8 cellular contexts compared by ENCODE assay signal in genomic region chr20:36051318-36052116, GRCh38.
DNase-seq lines count a peak whose midpoint lies in the region; ATAC-seq, FAIRE-seq and TF ChIP-seq lines count a peak whose summit lies in the region.

No MANE protein-coding gene starts in this region.

- H3K4me2 ChIP-seq in OCI-LY1 (ENCODE audit: low read length) (peak overlapping the region; percentile 63), H1 (ENCODE audit: insufficient read depth in 1 of 2, low read depth in 2 of 2, low read length in 2 of 2) (peak overlapping the region; percentile 65 to 79)

- peak overlapping the region; percentile 88 to 99 (median 93) for H3K4me3 Mint-ChIP-seq in CD8-positive, alpha-beta memory T cell

- TF ChIP-seq CTCF in OCI-LY1 (IDR thresholded peaks at IDR 0.05; ENCODE audit: low read length) (no peak), H1 (IDR thresholded peaks at IDR 0.05; ENCODE audit: control extremely low read depth in 1 of 3, insufficient read depth in 1 of 3, low read depth in 1 of 3, low read length in 3 of 3) (no peak), neutrophil (IDR thresholded peaks at IDR 0.05) (no peak)

- H4K8ac ChIP-seq in H1 (ENCODE audit: extremely low read depth, insufficient read depth, low read length): peak overlapping the region; percentile 75; the same call in 1 of the 2 replicates

- H3K4me3 ChIP-seq in CD8-positive, alpha-beta memory T cell (ENCODE audit: low read length): peak overlapping the region; percentile 56
- H3K4me3 ChIP-seq in OCI-LY1 (ENCODE audit: low read depth, low read length, poor library complexity, severe bottlenecking) (peak overlapping the region; percentile 92), H1 (ENCODE audit: extremely low read depth in 1 of 4, insufficient read depth in 2 of 4, low read depth in 3 of 4, low read length in 4 of 4) (peak overlapping the region; percentile 23 to 98 (median 52); a peak in 7 of 8 replicates), neutrophil (ENCODE audit: low read depth in 1 of 2, low read length in 1 of 2) (peak overlapping the region; percentile 79 to 90)

- H3K36me3 Mint-ChIP-seq in CD8-positive, alpha-beta memory T cell: peaks cover 0 to 29% (median 4%) of the 10 kb centered on the region in 3 donors

- peak overlapping the region; percentile 55 for H2BK5ac ChIP-seq in H1 (ENCODE audit: low read depth, low read length)

- peak overlapping the region; percentile 34 for H3K4ac ChIP-seq in H1 (replicated peaks; ENCODE audit: insufficient read length, low read depth, low read length)

- H3K4me1 Mint-ChIP-seq in CD8-positive, alpha-beta memory T cell: peaks cover 31 to 43% (median 40%) of the 10 kb centered on the region in 3 donors

- peak overlapping the region; percentile 53 for H4K91ac ChIP-seq in H1 (replicated peaks; ENCODE audit: insufficient read length, low read length)

- H3K23me2 ChIP-seq in H1 (ENCODE audit: low read depth, low read length): no peaks in the 10 kb centered on the region

- no peak overlapping the region for H2AK5ac ChIP-seq in H1 (ENCODE audit: low read depth, low read length)

- 80% methylated on average over 13 of the region's 13 CpGs; no CpG with 5 or more reads in 1 of the 2 experiments for WGBS in H1 (ENCODE audit: extremely low coverage in 1 of 2, insufficient coverage in 1 of 2, insufficient read length in 1 of 2, insufficient replicate concordance in 2 of 2, low coverage in 1 of 2, low lambda C conversion rate in 2 of 2, missing lambda C conversion rate in 1 of 2), 2 experiments

- peak overlapping the region; percentile 85 for H3K18ac ChIP-seq in H1 (ENCODE audit: extremely low read depth, low read length)

- peak overlapping the region; percentile 85; the same call in 1 of the 2 replicates for H2BK15ac ChIP-seq in H1 (ENCODE audit: low read length)

- H3K9me2 ChIP-seq in OCI-LY1 (ENCODE audit: low read depth, low read length): no peaks in the 10 kb centered on the region

- POLR2A ChIA-PET in CD8-positive, alpha-beta memory T cell (lab: Charles Lee): interaction anchor here (1.9 kb wide), 1 partner anchor 97 kb away, joined by 6 read pairs; the partner anchor contains the start of gene SCAND1
- POLR2A ChIA-PET in H1 (lab: Charles Lee; ENCODE audit: partially characterized antibody): interaction anchor here (0.7 to 3.5 kb wide), 8 partner anchors 8 to 185 kb away, joined by 3 to 16 read pairs (median 3); partner anchors contain the start of genes AAR2 and SCAND1

- CTCF ChIA-PET in CD8-positive, alpha-beta memory T cell (lab: Charles Lee): interaction anchor here (1.2 kb wide), 1 partner anchor 10 kb away, joined by 4 read pairs; no protein-coding TSS in a partner anchor
- CTCF ChIA-PET in H1 (lab: Charles Lee; ENCODE audit: partially characterized antibody): interaction anchor here (0.9 to 1.7 kb wide), 5 partner anchors 57 to 165 kb away, joined by 3 to 6 read pairs (median 3); partner anchors contain the start of gene SCAND1

- peaks cover 20% of the 10 kb centered on the region for H3K4me1 ChIP-seq in CD8-positive, alpha-beta memory T cell (ENCODE audit: insufficient read depth, low read length)
- peaks cover 19% of the 10 kb centered on the region for H3K4me1 ChIP-seq in OCI-LY1 (ENCODE audit: insufficient read depth, low read length, severe bottlenecking)
- peaks cover 4 to 10% (median 6%) of the 10 kb centered on the region in 4 experiments; a peak in 6 of 7 replicates for H3K4me1 ChIP-seq in H1 (replicated peaks in 1 of 4; ENCODE audit: control insufficient read depth in 3 of 4, insufficient read depth in 4 of 4, low read length in 3 of 4)
- peaks cover 28 to 30% of the 10 kb centered on the region in 2 experiments for H3K4me1 ChIP-seq in neutrophil (ENCODE audit: control insufficient read depth in 1 of 2, insufficient read depth in 1 of 2, low read depth in 1 of 2, low read length in 1 of 2)

- no peaks in the 10 kb centered on the region for H3F3A ChIP-seq in OCI-LY1 (ENCODE audit: insufficient read depth, low read length)

- no peaks in the 10 kb centered on the region for H3K9me3 Mint-ChIP-seq in CD8-positive, alpha-beta memory T cell

- H3K79me1 ChIP-seq in H1 (ENCODE audit: low read depth, low read length): no peaks in the 10 kb centered on the region

- H3K27ac ChIP-seq in CD8-positive, alpha-beta memory T cell (ENCODE audit: low read depth, low read length): peak overlapping the region; percentile 95
- H3K27ac ChIP-seq in OCI-LY1 (ENCODE audit: low read depth, low read length, poor library complexity, severe bottlenecking) (no peak overlapping the region), H1 (ENCODE audit: low read depth, low read length) (no peak overlapping the region), neutrophil (peak overlapping the region; percentile 94)

- no peak for TF ChIP-seq EP300 in H1 (IDR thresholded peaks at IDR 0.05; ENCODE audit: borderline replicate concordance in 1 of 2, low read depth in 2 of 2, low read length in 2 of 2)

- no peak overlapping the region for H3K23ac ChIP-seq in H1 (ENCODE audit: insufficient read length)

- H3K56ac ChIP-seq in H1 (replicated peaks; ENCODE audit: insufficient read length, low read depth, low read length): no peak overlapping the region

- H3K27me3 ChIP-seq in CD8-positive, alpha-beta memory T cell (ENCODE audit: insufficient read depth, low read length, poor library complexity, severe bottlenecking): no peaks in the 10 kb centered on the region
- H3K27me3 ChIP-seq in OCI-LY1 (ENCODE audit: insufficient read depth, low read length) (no peaks in the 10 kb centered on the region), H1 (replicated peaks in 1 of 4; ENCODE audit: control insufficient read depth in 3 of 4, extremely low read depth in 1 of 4, insufficient read depth in 3 of 4, low read length in 3 of 4) (no peaks in the 10 kb centered on the region), neutrophil (no peaks in the 10 kb centered on the region)

- H3K9ac ChIP-seq in OCI-LY1 (ENCODE audit: low read length): peak overlapping the region; percentile 36; the same call in 1 of the 2 replicates
- H3K9ac ChIP-seq in H1 (replicated peaks in 1 of 4; ENCODE audit: extremely low read depth in 1 of 4, low read depth in 3 of 4, low read length in 3 of 4): peak overlapping the region in 1 of 4 experiments; percentile 25; a peak in 1 of 7 replicates

- H3K36me3 ChIP-seq in CD8-positive, alpha-beta memory T cell (ENCODE audit: insufficient read depth, low read length): no peaks in the 10 kb centered on the region
- H3K36me3 ChIP-seq in OCI-LY1 (ENCODE audit: insufficient read depth, low read length) (peaks cover 13% of the 10 kb centered on the region), H1 (ENCODE audit: control insufficient read depth in 2 of 4, insufficient read depth in 4 of 4, low read length in 3 of 4) (no peaks in the 10 kb centered on the region), neutrophil (peaks cover 14% of the 10 kb centered on the region)

- peak overlapping the region; percentile 75 for H4K5ac ChIP-seq in H1 (ENCODE audit: insufficient read length, low read depth, low read length)

- peak overlapping the region; percentile 81 to 97 (median 92) for H3K27ac Mint-ChIP-seq in CD8-positive, alpha-beta memory T cell

- TF ChIP-seq POLR2A in H1 (IDR thresholded peaks at IDR 0.05; ENCODE audit: control extremely low read depth in 1 of 2, low read depth in 2 of 2, low read length in 2 of 2): no peak

- peak overlapping the region; percentile 40; the same call in 1 of the 2 replicates for H2BK20ac ChIP-seq in H1 (ENCODE audit: low read length)

- no peak overlapping the region for H2BK120ac ChIP-seq in H1 (replicated peaks; ENCODE audit: low read depth, low read length)

- peaks cover 7 to 12% of the 10 kb centered on the region in 2 donors for H3K27me3 Mint-ChIP-seq in CD8-positive, alpha-beta memory T cell

- DNase-seq in CD8-positive, alpha-beta memory T cell: no peak
- DNase-seq in H1 (ENCODE audit: low read depth in 1 of 2, low spot score in 2 of 2): peak in 1 of 2 experiments; percentile 53
- DNase-seq in globus pallidus (ENCODE audit: low spot score): no peak

- peak overlapping the region; percentile 83; the same call in 1 of the 2 replicates for H2BK12ac ChIP-seq in H1 (ENCODE audit: low read depth, low read length)

- no peaks in the 10 kb centered on the region for H3K9me3 ChIP-seq in CD8-positive, alpha-beta memory T cell (ENCODE audit: low read length)
- H3K9me3 ChIP-seq in OCI-LY1 (ENCODE audit: low read length) (no peaks in the 10 kb centered on the region), H1 (ENCODE audit: insufficient read depth in 2 of 2, low read depth in 1 of 2, low read length in 1 of 2) (no peaks in the 10 kb centered on the region), neutrophil (no peaks in the 10 kb centered on the region)

- FAIRE-seq in H1 (lab: Jason Lieb, UNC): no peak

- no peak overlapping the region for H3K14ac ChIP-seq in H1 (ENCODE audit: insufficient read length)

- H3K79me2 ChIP-seq in OCI-LY1 (ENCODE audit: insufficient read depth, low read length) (peaks cover 28% of the 10 kb centered on the region), H1 (ENCODE audit: control insufficient read depth in 1 of 2, insufficient read depth in 2 of 2, low read length in 2 of 2) (peaks cover 0 to 39% of the 10 kb centered on the region in 2 experiments; a peak in 3 of 4 replicates)

- no peak for TF ChIP-seq RAD21 in H1 (IDR thresholded peaks at IDR 0.05 in 1 of 2, conservative IDR thresholded peaks at IDR 0.05 in 1 of 2; ENCODE audit: low read depth in 2 of 2, low read length in 2 of 2)

- ATAC-seq in HG03108 (IDR thresholded peaks at IDR 0.05; ENCODE audit: unreplicated experiment) (no peak), HG02610 (IDR thresholded peaks at IDR 0.05; ENCODE audit: unreplicated experiment) (no peak), HG02678 (IDR thresholded peaks at IDR 0.05; ENCODE audit: unreplicated experiment) (no peak)

- H2AFZ ChIP-seq in OCI-LY1 (ENCODE audit: low read length) (peak overlapping the region; percentile 84), H1 (ENCODE audit: low read length) (peak overlapping the region; percentile 60)

- H4K20me1 ChIP-seq in OCI-LY1 (ENCODE audit: insufficient read depth, low read length) (no peaks in the 10 kb centered on the region), H1 (replicated peaks in 1 of 2; ENCODE audit: control insufficient read depth in 1 of 2, insufficient read depth in 2 of 2, low read length in 2 of 2) (peaks cover 0 to 4% of the 10 kb centered on the region in 2 experiments)

TF ChIP-seq in H1, 55 proteins besides CTCF, POLR2A, EP300 and RAD21 (continues in another document):
- TF ChIP-seq MAX (IDR thresholded peaks at IDR 0.05): 0 out of 2 replicates have a peak, but pooled peaks have one; percentile 41
- TF ChIP-seq HDAC6 (IDR thresholded peaks at IDR 0.05; ENCODE audit: low read depth, low read length): no peak
- TF ChIP-seq ATF3 (IDR thresholded peaks at IDR 0.05; ENCODE audit: insufficient read depth, low read depth, low read length): no peak
- no peak for TF ChIP-seq RNF2 (IDR thresholded peaks at IDR 0.05; ENCODE audit: borderline replicate concordance, low read depth, low read length, missing control alignments, poor library complexity, severe bottlenecking)

Comparison
In these comparisons a context has a peak if more than half of its experiments do, and no peak if none do; other contexts are left out.
1. H3K27ac ChIP-seq: peak in CD8-positive, alpha-beta memory T cell (single experiment) and neutrophil (single experiment); none in OCI-LY1 (single experiment) and H1 (single experiment).
2. Peak in every context shown above with its lines, with median percentiles within 50 percentile points of each other: H3K4me3 ChIP-seq.